19 cellular contexts compared by ENCODE assay signal in genomic region chr1:32487182-32487581, GRCh38. TPM values are rescaled to one million over a fixed set of nuclear protein-coding genes. Genes with fewer than 3 reads are reported as not detected.
DNase-seq lines count a peak whose midpoint lies in the region; ATAC-seq and TF ChIP-seq lines count a peak whose summit lies in the region.
"Had no signal": no experiment of that assay in that cellular context is flagged by ENCODE, and none has a peak within 500 bp of the region (broad histone marks: within the 10 kb centered on the region; RNA-seq: fewer than 3 reads in every experiment).

No MANE protein-coding gene starts in this region.

- H3K36me3 ChIP-seq in PC-3 (ENCODE audit: low read depth, low read length) = no peaks in the 10 kb centered on the region
- peaks cover 0 to 2% of the 10 kb centered on the region in 2 experiments for H3K36me3 ChIP-seq in trophoblast cell (ENCODE audit: control insufficient read depth in 1 of 2, insufficient read depth in 2 of 2, low read length in 2 of 2)
- H3K36me3 ChIP-seq: BLaER1 treated with 17β-estradiol and CSF1 and Interleukin-3, amounts not matched to agents 10 nM and 100 nM; SJCRH30 had no signal

- H3K9me2 ChIP-seq in PC-3 (replicated peaks; ENCODE audit: low read length) = no peaks in the 10 kb centered on the region

- H4K20me1 ChIP-seq in PC-3 (ENCODE audit: low read length) = no peaks in the 10 kb centered on the region
- H4K20me1 ChIP-seq: BLaER1 treated with 17β-estradiol and CSF1 and Interleukin-3, amounts not matched to agents 10 nM and 100 nM had no signal

- H2AFZ ChIP-seq in PC-3 (ENCODE audit: low read length) (no peak overlapping the region), trophoblast cell (ENCODE audit: insufficient read depth, low read length, poor library complexity) (no peak overlapping the region)

- no peak for TF ChIP-seq CTCF in PC-3 (conservative IDR thresholded peaks at IDR 0.05; ENCODE audit: low read depth, low read length)
- peak; percentile 24 for TF ChIP-seq CTCF in fibroblast of the aortic adventitia (IDR thresholded peaks at IDR 0.05; ENCODE audit: insufficient read depth, low read length)

- WGBS in trophoblast cell (ENCODE audit: extremely low coverage, insufficient coverage, insufficient read length) = no CpG with 5 or more reads among the region's 5 CpGs

- no peak overlapping the region for H3K23ac ChIP-seq in trophoblast cell (ENCODE audit: low read length)

- no peak for ATAC-seq in PC-3
- ATAC-seq: CD8-positive, alpha-beta T cell had no signal

- H2BK120ac ChIP-seq in trophoblast cell (ENCODE audit: insufficient read depth, low read length, poor library complexity) = peak overlapping the region; percentile 87

- peak overlapping the region; percentile 20; the same call in 1 of the 2 replicates for H3K4me2 ChIP-seq in PC-3 (ENCODE audit: low read length)
- H3K4me2 ChIP-seq in trophoblast cell (ENCODE audit: low read length) = no peak overlapping the region
- H3K4me2 ChIP-seq: BLaER1 treated with 17β-estradiol and CSF1 and Interleukin-3, amounts not matched to agents 10 nM and 100 nM had no signal

- H3K18ac ChIP-seq in trophoblast cell (ENCODE audit: low read length) = no peak overlapping the region

- POLR2A ChIA-PET in PC-3 (lab: Charles Lee; ENCODE audit: unreplicated experiment) = no interaction called here

- no peaks in the 10 kb centered on the region for H3F3A ChIP-seq in PC-3 (ENCODE audit: low read length, unreplicated experiment)

- intact Hi-C loops in PC-3 (cut with micrococcal nuclease) = no loop called here

- peak overlapping the region; percentile 6 for H2BK12ac ChIP-seq in trophoblast cell (ENCODE audit: low read length)

- H2AK5ac ChIP-seq in trophoblast cell (ENCODE audit: low read length) = no peak overlapping the region

- H3K4me1 ChIP-seq in PC-3 (ENCODE audit: insufficient read depth, low read length) = peaks cover 12% of the 10 kb centered on the region
- peaks cover 8 to 16% of the 10 kb centered on the region in 2 experiments for H3K4me1 ChIP-seq in trophoblast cell (ENCODE audit: control insufficient read depth in 1 of 2, insufficient read depth in 2 of 2, low read length in 2 of 2)

- H3K27ac ChIP-seq in PC-3 (ENCODE audit: low read length) (no peak overlapping the region), trophoblast cell (ENCODE audit: low read depth, low read length) (peak overlapping the region; percentile 63)
- H3K27ac ChIP-seq: BLaER1 treated with 17β-estradiol and CSF1 and Interleukin-3, amounts not matched to agents 10 nM and 100 nM; SJCRH30 had no signal

- H3K9ac ChIP-seq in PC-3 (ENCODE audit: low read length) (no peak overlapping the region), trophoblast cell (ENCODE audit: low read length) (no peak overlapping the region)
- H3K9ac ChIP-seq: BLaER1 treated with 17β-estradiol and CSF1 and Interleukin-3, amounts not matched to agents 10 nM and 100 nM had no signal

- peaks cover 8% of the 10 kb centered on the region for H3K79me1 ChIP-seq in trophoblast cell (ENCODE audit: low read length)

- no peak overlapping the region for H3K4ac ChIP-seq in trophoblast cell (ENCODE audit: low read depth, low read length)

- CTCF ChIA-PET in PC-3 (lab: Charles Lee) = no interaction called here

- H3K9me3 ChIP-seq in PC-3 (ENCODE audit: low read length) (no peaks in the 10 kb centered on the region), trophoblast cell (ENCODE audit: insufficient read depth, low read depth, low read length) (no peaks in the 10 kb centered on the region)
- H3K9me3 ChIP-seq: SJCRH30 had no signal

- peak; percentile 56 for DNase-seq in HT-29 (ENCODE audit: low spot score)
- no peak for DNase-seq in PC-3
- DNase-seq in fibroblast of the aortic adventitia (ENCODE audit: low read depth) = peak; percentile 36
- DNase-seq in trophoblast cell = peak; percentile 67 to 90
- DNase-seq in stimulated activated CD4-positive, alpha-beta T cell treated with anti-CD3 and anti-CD28 coated beads, Interleukin-1b, Interleukin-23, amount 100 ng/mL, for 48 hours = no peak
- DNase-seq in stimulated activated CD4-positive, alpha-beta T cell treated with anti-CD3 and anti-CD28 coated beads, Interleukin-4, amount 100 ng/mL, for 24 hours = no peak
- DNase-seq in NAMALWA (ENCODE audit: low spot score) = no peak
- DNase-seq in inferior parietal cortex (ENCODE audit: extremely low spot score) = no peak
- DNase-seq: Calu3; CD8-positive, alpha-beta T cell; DMS53; EL; H7; KBM-7; NCI-H1694 treated with DMSO at 0.1 percent for 48 hours; NCI-H510A; NCI-H774; SJCRH30 had no signal

- no peak overlapping the region for H3K4me3 ChIP-seq in PC-3 (ENCODE audit: low read length)
- H3K4me3 ChIP-seq in fibroblast of the aortic adventitia (ENCODE audit: low read depth, low read length) = no peak overlapping the region
- H3K4me3 ChIP-seq in trophoblast cell (ENCODE audit: low read depth, low read length) = no peak overlapping the region
- H3K4me3 ChIP-seq: BLaER1 treated with 17β-estradiol and CSF1 and Interleukin-3, amounts not matched to agents 10 nM and 100 nM; SJCRH30 had no signal

- no peak overlapping the region for H3K14ac ChIP-seq in trophoblast cell (ENCODE audit: low read length)

- H4K8ac ChIP-seq in trophoblast cell (ENCODE audit: low read depth, low read length) = no peak overlapping the region

- H4K91ac ChIP-seq in trophoblast cell (ENCODE audit: low read depth, low read length) = peak overlapping the region; percentile 16

- H2BK5ac ChIP-seq in trophoblast cell (ENCODE audit: low read depth, low read length, poor library complexity) = peak overlapping the region; percentile 14

- BruUV-seq in PC-3 (replicated peaks; lab: Mats Ljungman, UMichigan) = no TSS peak

- no peaks in the 10 kb centered on the region for H3K27me3 ChIP-seq in PC-3 (ENCODE audit: low read length)
- H3K27me3 ChIP-seq in trophoblast cell (ENCODE audit: insufficient read depth, low read length) = no peaks in the 10 kb centered on the region
- H3K27me3 ChIP-seq: BLaER1 treated with 17β-estradiol and CSF1 and Interleukin-3, amounts not matched to agents 10 nM and 100 nM had no signal

- H4K12ac ChIP-seq in trophoblast cell (ENCODE audit: low read depth, low read length) = no peak overlapping the region

- H3K79me2 ChIP-seq in PC-3 (ENCODE audit: low read length) (no peaks in the 10 kb centered on the region), trophoblast cell (ENCODE audit: control insufficient read depth, insufficient read depth, low read length, poor library complexity) (no peaks in the 10 kb centered on the region)

RNA-seq across cellular contexts. Expression of gene ZBTB8B, which starts 22.3 kb away (rescaled TPM):
- total RNA-seq in HT-29 (2014; rRNA removed; shearing (Covaris generic)) = not detected in 2 replicates
- 0.22 and 0.23 TPM in 2 replicates for total RNA-seq in PC-3 (2014; rRNA removed)
- under 0.01 TPM in 1 of 2 replicates, not detected in the other for total RNA-seq in fibroblast of the aortic adventitia (ENCODE audit: low replicate concordance)
- 0.69 and 0.79 TPM in 2 replicates for polyA plus RNA-seq in trophoblast cell (2013)
- total RNA-seq: CD8-positive, alpha-beta T cell; SJCRH30 had no signal

RNA-seq across cellular contexts. Expression of gene ZBTB8A, which starts 52.0 kb away (rescaled TPM):
- total RNA-seq in HT-29 (2014; rRNA removed; shearing (Covaris generic)) = 0.84 and 1.0 TPM in 2 replicates
- total RNA-seq in PC-3 (2014; rRNA removed) (1.7 and 3.5 TPM in 2 replicates), fibroblast of the aortic adventitia (ENCODE audit: low replicate concordance) (7.1 and 10.8 TPM in 2 replicates)
- 8.5 and 9.2 TPM in 2 replicates for polyA plus RNA-seq in trophoblast cell (2013)
- total RNA-seq: CD8-positive, alpha-beta T cell had no signal

Comparison
In these comparisons a context has a peak if more than half of its experiments do, and no peak if none do; other contexts are left out.
1. DNase-seq: peak in HT-29 (single experiment), fibroblast of the aortic adventitia (single experiment) and trophoblast cell (2 of 2); none in PC-3 (single experiment), stimulated activated CD4-positive, alpha-beta T cell treated with anti-CD3 and anti-CD28 coated beads, Interleukin-1b, Interleukin-23, amount 100 ng/mL, for 48 hours (single experiment), stimulated activated CD4-positive, alpha-beta T cell treated with anti-CD3 and anti-CD28 coated beads, Interleukin-4, amount 100 ng/mL, for 24 hours (single experiment), NAMALWA (single experiment) and inferior parietal cortex (single experiment).